In genomic region chr6:66369407-66369806, GRCh38 we compare ENCODE assay signal across 31 cellular contexts.
"Had no signal": no experiment of that assay in that cellular context is flagged by ENCODE, and none has a peak within 500 bp of the region (broad histone marks: within the 10 kb centered on the region; RNA-seq: fewer than 3 reads in every experiment).

No MANE protein-coding gene starts in this region.

- H3K79me2 ChIP-seq: parathyroid adenoma had no signal

- H3K9me3 ChIP-seq: ovary, suprapubic skin, testis, tibial artery, transverse colon, upper lobe of right lung, uterus had no signal

- H3K27ac ChIP-seq: neural progenitor cell, ovary, parathyroid adenoma, psoas muscle, skin epidermis, spleen, suprapubic skin, testis, tibial artery, transverse colon, upper lobe of right lung, uterus had no signal

- ATAC-seq: natural killer cell; psoas muscle; right cardiac atrium; sciatic nerve; stimulated activated memory B cell treated with anti-CD40 and anti-IgM and Interleukin-4, amounts not matched to agents 10 μg/mL and 1 μg/mL and 100 μg/mL, for 72 hours; stimulated activated naive CD8-positive, alpha-beta T cell treated with anti-CD3 and anti-CD28 coated beads, Interleukin-15, amount 100 ng/mL, for 72 hours; stimulated activated naive CD8-positive, alpha-beta T cell treated with anti-CD3 and anti-CD28 coated beads, Interleukin-15, Interleukin-2, amounts not matched to agents 100 U/mL and 50 U/mL, for 24 hours; upper lobe of right lung had no signal

- H3K27me3 ChIP-seq: neural progenitor cell, ovary, spleen, suprapubic skin, testis, tibial artery, transverse colon, upper lobe of right lung, uterus had no signal

- H3K4me1 Mint-ChIP-seq: natural killer cell; nephron; neural progenitor cell; stimulated activated memory B cell treated with anti-CD40 and anti-IgM and Interleukin-4, amounts not matched to agents 10 μg/mL and 1 μg/mL and 100 μg/mL, for 72 hours; stimulated activated naive CD8-positive, alpha-beta T cell treated with anti-CD3 and anti-CD28 coated beads, Interleukin-15, amount 100 ng/mL, for 72 hours had no signal

- H2AFZ ChIP-seq: neural progenitor cell, parathyroid adenoma had no signal

- H3K27me3 Mint-ChIP-seq: progenitor cell of endocrine pancreas; stimulated activated memory B cell treated with anti-CD40 and anti-IgM and Interleukin-4, amounts not matched to agents 10 μg/mL and 1 μg/mL and 100 μg/mL, for 72 hours; stimulated activated naive CD8-positive, alpha-beta T cell treated with anti-CD3 and anti-CD28 coated beads, Interleukin-15, amount 100 ng/mL, for 72 hours; type B pancreatic cell had no signal

- H3K36me3 ChIP-seq: neural progenitor cell, ovary, spleen, suprapubic skin, tibial artery, transverse colon, upper lobe of right lung, uterus had no signal

- H3K9me3 Mint-ChIP-seq: neural progenitor cell, type B pancreatic cell had no signal

- H3K4me3 ChIP-seq: neural progenitor cell, ovary, psoas muscle, skin epidermis, smooth muscle cell, spleen, suprapubic skin, testis, tibial artery, transverse colon, upper lobe of right lung, uterus had no signal

- H3K9ac ChIP-seq: neural progenitor cell, parathyroid adenoma had no signal

- H3K36me3 Mint-ChIP-seq: neural progenitor cell; stimulated activated memory B cell treated with anti-CD40 and anti-IgM and Interleukin-4, amounts not matched to agents 10 μg/mL and 1 μg/mL and 100 μg/mL, for 72 hours; type B pancreatic cell had no signal

- H3K4me3 Mint-ChIP-seq: natural killer cell; nephron; neural progenitor cell; stimulated activated memory B cell treated with anti-CD40 and anti-IgM and Interleukin-4, amounts not matched to agents 10 μg/mL and 1 μg/mL and 100 μg/mL, for 72 hours; stimulated activated naive CD8-positive, alpha-beta T cell treated with anti-CD3 and anti-CD28 coated beads, Interleukin-15, amount 100 ng/mL, for 72 hours; type B pancreatic cell had no signal

- H3K4me1 ChIP-seq: neural progenitor cell, parathyroid adenoma, psoas muscle, spleen, suprapubic skin, testis, tibial artery, transverse colon, upper lobe of right lung, uterus had no signal

- H3K27ac Mint-ChIP-seq: natural killer cell; nephron; neural progenitor cell; progenitor cell of endocrine pancreas; stimulated activated memory B cell treated with anti-CD40 and anti-IgM and Interleukin-4, amounts not matched to agents 10 μg/mL and 1 μg/mL and 100 μg/mL, for 72 hours; stimulated activated naive CD8-positive, alpha-beta T cell treated with anti-CD3 and anti-CD28 coated beads, Interleukin-15, amount 100 ng/mL, for 72 hours; type B pancreatic cell had no signal

- DNase-seq: natural killer cell; occipital lobe; ovary; posterior cingulate gyrus; psoas muscle; right cardiac atrium; spleen; stimulated activated CD4-positive, alpha-beta T cell treated with anti-CD3 and anti-CD28 coated beads, Interleukin-12 subunit alpha, Interleukin-12 subunit beta, amount 100 ng/mL, for 4 hours; stimulated activated CD4-positive, alpha-beta T cell treated with anti-CD3 and anti-CD28 coated beads, Interleukin-1b, Interleukin-23, amount 100 ng/mL, for 48 hours; stimulated activated CD4-positive, alpha-beta T cell treated with anti-CD3 and anti-CD28 coated beads, Interleukin-4, amount 100 ng/mL, for 1 hour; stimulated activated CD4-positive, alpha-beta T cell treated with anti-CD3 and anti-CD28 coated beads, Interleukin-4, amount 100 ng/mL, for 4 hours; stimulated activated CD8-positive, alpha-beta memory T cell treated with anti-CD3 and anti-CD28 coated beads, Interleukin-4, amount 100 ng/mL, for 48 hours; stimulated activated naive CD4-positive, alpha-beta T cell; stimulated activated naive CD8-positive, alpha-beta T cell treated with anti-CD3 and anti-CD28 coated beads, Interleukin-15, amount 100 ng/mL, for 72 hours; stimulated activated naive CD8-positive, alpha-beta T cell treated with anti-CD3 and anti-CD28 coated beads, Interleukin-15, Interleukin-2, amounts not matched to agents 100 U/mL and 50 U/mL, for 24 hours; substantia nigra; testis; tibial artery; transverse colon; upper lobe of right lung; uterus had no signal

- H3K4me2 ChIP-seq: neural progenitor cell, smooth muscle cell had no signal
